15 cellular contexts compared by ENCODE assay signal in the genomic region with DNA sequence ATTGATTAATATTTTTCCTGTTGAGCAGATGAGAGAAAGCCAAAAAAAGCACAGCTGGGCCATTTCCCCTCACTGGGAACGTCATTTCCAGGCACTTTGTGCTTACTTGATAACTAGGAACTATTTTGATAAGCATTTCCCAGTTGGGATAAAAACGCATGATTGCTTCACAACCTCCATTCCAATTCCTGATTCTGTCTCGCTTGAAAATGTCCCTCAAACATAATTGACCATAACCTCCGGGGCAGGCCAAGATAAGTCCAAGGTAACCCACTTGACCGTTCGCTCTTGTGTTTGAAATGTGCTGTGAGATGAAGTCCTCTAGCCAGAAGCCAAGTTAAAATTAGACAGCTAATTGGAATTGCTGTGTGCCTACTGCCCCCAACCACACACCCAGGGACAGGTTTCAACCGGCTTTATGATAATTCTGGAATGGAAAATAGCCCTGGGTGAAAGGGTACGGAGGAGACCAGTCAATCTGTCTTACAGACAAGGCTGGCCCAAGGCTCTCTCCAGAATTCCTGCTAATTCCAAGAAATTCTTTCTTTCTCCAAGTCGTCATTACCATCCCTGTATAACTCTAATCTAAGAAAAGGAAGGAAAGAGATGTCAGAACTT.
DNase-seq lines count a peak whose midpoint lies in the region; ATAC-seq and TF ChIP-seq lines count a peak whose summit lies in the region.
"Had no signal": no experiment of that assay in that cellular context is flagged by ENCODE, and none has a peak within 500 bp of the region (broad histone marks: within the 10 kb centered on the region; RNA-seq: fewer than 3 reads in every experiment).

No MANE protein-coding gene starts in this region.

- peak overlapping the region; percentile 6 for H3K27ac ChIP-seq in endodermal cell (ENCODE audit: low read depth, low read length)
- H3K27ac ChIP-seq in CD4-positive, alpha-beta memory T cell (ENCODE audit: low read depth, low read length): no peak overlapping the region
- H3K27ac ChIP-seq: tibial artery had no signal

- no peak overlapping the region for H3K4me3 Mint-ChIP-seq in endodermal cell
- no peak overlapping the region for H3K4me3 Mint-ChIP-seq in CD4-positive, alpha-beta memory T cell
- H3K4me3 Mint-ChIP-seq: activated T-cell treated with anti-CD3 and anti-CD28 coated beads, Interleukin-2, amount 50 U/mL, for 72 hours; T-helper 17 cell had no signal

- 80 to 97% methylated on average over 1 to 8 of the region's 9 CpGs for WGBS in endodermal cell (ENCODE audit: insufficient coverage in 1 of 2, insufficient read length in 1 of 2), 2 experiments

- peaks cover 35% of the 10 kb centered on the region for H3K9me3 Mint-ChIP-seq in endodermal cell
- peaks cover 0 to 8% (median 4%) of the 10 kb centered on the region in 8 donors for H3K9me3 Mint-ChIP-seq in CD4-positive, alpha-beta memory T cell

- no peak overlapping the region for H3K9ac ChIP-seq in endodermal cell (ENCODE audit: extremely low read depth, low read length, poor library complexity, severe bottlenecking)

- CTCF ChIA-PET in CD4-positive, alpha-beta memory T cell (lab: Charles Lee; ENCODE audit: partially characterized antibody): no interaction called here

- no peak overlapping the region for H3K27ac Mint-ChIP-seq in endodermal cell
- H3K27ac Mint-ChIP-seq in CD4-positive, alpha-beta memory T cell: no peak overlapping the region
- H3K27ac Mint-ChIP-seq: activated T-cell treated with anti-CD3 and anti-CD28 coated beads, Interleukin-2, amount 50 U/mL, for 72 hours; T-helper 17 cell had no signal

- peak; percentile 83 for ATAC-seq in sciatic nerve
- no peak for ATAC-seq in HG03139 (IDR thresholded peaks at IDR 0.05; ENCODE audit: unreplicated experiment)
- ATAC-seq: activated T-cell treated with anti-CD3 and anti-CD28 coated beads, Interleukin-2, amount 50 U/mL, for 72 hours; T-helper 17 cell had no signal

- DNase-seq in Caki2 (ENCODE audit: low read depth) (peak; percentile 60), endodermal cell (no peak), left kidney (ENCODE audit: low read depth, low spot score) (peak; percentile 20), sciatic nerve (ENCODE audit: low spot score) (no peak), NCI-H2081 (lab: John Stamatoyannopoulos, UW) (no peak), NCI-H1417 (lab: John Stamatoyannopoulos, UW) (no peak)
- no peak for DNase-seq in CD4-positive, alpha-beta memory T cell
- DNase-seq: activated CD4-positive, alpha-beta T cell treated with anti-CD3 and anti-CD28 coated beads for 4 hours; activated T-cell treated with anti-CD3 and anti-CD28 coated beads, Interleukin-2, amount 50 U/mL, for 72 hours; naive B cell; NCI-H1092; NCI-H526; T-helper 17 cell; tibial artery had no signal

- no peaks in the 10 kb centered on the region for H3K4me1 Mint-ChIP-seq in endodermal cell
- no peaks in the 10 kb centered on the region for H3K4me1 Mint-ChIP-seq in CD4-positive, alpha-beta memory T cell
- H3K4me1 Mint-ChIP-seq: T-helper 17 cell had no signal

- intact Hi-C loops in sciatic nerve (cut with DNase I): no loop called here
- intact Hi-C loops in CD4-positive, alpha-beta memory T cell (cut with micrococcal nuclease): no loop called here

- TF ChIP-seq CTCF in endodermal cell (conservative IDR thresholded peaks at IDR 0.05): no peak

- in situ Hi-C loops in Caki2 (cut with HindIII; ENCODE audit: low pct_unique_long_range_greater_than_20kb, low sequenced_read_pairs): no loop called here

- H3K4me1 ChIP-seq in endodermal cell (ENCODE audit: control insufficient read depth, insufficient read depth, low read length): no peaks in the 10 kb centered on the region
- no peaks in the 10 kb centered on the region for H3K4me1 ChIP-seq in CD4-positive, alpha-beta memory T cell (ENCODE audit: insufficient read depth, low read length)

- no peaks in the 10 kb centered on the region for H3K27me3 ChIP-seq in endodermal cell (ENCODE audit: control insufficient read depth, insufficient read depth, low read length, poor library complexity, severe bottlenecking)
- no peaks in the 10 kb centered on the region for H3K27me3 ChIP-seq in CD4-positive, alpha-beta memory T cell (ENCODE audit: insufficient read depth, low read length)
- H3K27me3 ChIP-seq: tibial artery had no signal

- no peak overlapping the region for H3K4me3 ChIP-seq in endodermal cell (ENCODE audit: low read length)
- no peak overlapping the region for H3K4me3 ChIP-seq in CD4-positive, alpha-beta memory T cell (ENCODE audit: low read length in 2 of 2)
- H3K4me3 ChIP-seq: tibial artery had no signal

- H3K9me3 ChIP-seq in endodermal cell (ENCODE audit: control insufficient read depth, low read length): no peaks in the 10 kb centered on the region
- no peaks in the 10 kb centered on the region for H3K9me3 ChIP-seq in CD4-positive, alpha-beta memory T cell (ENCODE audit: control insufficient read depth in 1 of 2, low read length in 2 of 2)
- H3K9me3 ChIP-seq: tibial artery had no signal

- no peaks in the 10 kb centered on the region for H3K27me3 Mint-ChIP-seq in endodermal cell (ENCODE audit: insufficient read depth)
- peaks cover 0 to 2% of the 10 kb centered on the region in 2 donors for H3K27me3 Mint-ChIP-seq in CD4-positive, alpha-beta memory T cell
- H3K27me3 Mint-ChIP-seq: naive B cell, T-helper 17 cell had no signal

- H3K36me3 ChIP-seq in endodermal cell (ENCODE audit: control insufficient read depth, insufficient read depth, low read length): peaks cover 22% of the 10 kb centered on the region
- H3K36me3 ChIP-seq in CD4-positive, alpha-beta memory T cell (ENCODE audit: insufficient read depth, low read length): no peaks in the 10 kb centered on the region
- H3K36me3 ChIP-seq: tibial artery had no signal

- H3K36me3 Mint-ChIP-seq in endodermal cell (ENCODE audit: low read depth): peaks cover 9% of the 10 kb centered on the region
- no peaks in the 10 kb centered on the region for H3K36me3 Mint-ChIP-seq in CD4-positive, alpha-beta memory T cell
- H3K36me3 Mint-ChIP-seq: naive B cell had no signal

- POLR2A ChIA-PET in CD4-positive, alpha-beta memory T cell (lab: Charles Lee; ENCODE audit: partially characterized antibody): no interaction called here

Comparison
In these comparisons a context has a peak if more than half of its experiments do, and no peak if none do; other contexts are left out.
1. DNase-seq: peak in Caki2 (single experiment) and left kidney (single experiment); none in endodermal cell (single experiment), sciatic nerve (single experiment), CD4-positive, alpha-beta memory T cell (0 of 5), NCI-H2081 (0 of 2) and NCI-H1417 (0 of 3).